In the genomic region with DNA sequence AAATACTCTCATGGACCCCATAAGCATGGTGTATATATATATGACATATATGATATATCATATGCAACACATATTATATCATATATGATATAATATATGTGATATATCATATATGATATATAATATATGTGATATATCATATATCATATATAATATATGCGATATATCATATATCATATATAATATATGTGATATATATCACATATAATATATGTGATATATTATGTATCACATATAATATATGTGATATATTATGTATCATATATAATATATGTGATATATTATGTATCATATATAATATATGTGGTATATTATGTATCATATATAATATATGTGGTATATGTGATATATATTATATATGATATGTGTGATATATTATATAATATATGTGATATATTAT, we compare ENCODE assay signal across 23 cellular contexts. TPM values are rescaled to one million over a fixed set of nuclear protein-coding genes. Genes with fewer than 3 reads are reported as not detected.
DNase-seq lines count a peak whose midpoint lies in the region; ATAC-seq, FAIRE-seq and TF ChIP-seq lines count a peak whose summit lies in the region.
"Had no signal": no experiment of that assay in that cellular context is flagged by ENCODE, and none has a peak within 500 bp of the region (broad histone marks: within the 10 kb centered on the region; RNA-seq: fewer than 3 reads in every experiment).

No MANE protein-coding gene starts in this region.

- FAIRE-seq in colon (lab: Jason Lieb, UNC) (peak; percentile 73), kidney (lab: Jason Lieb, UNC) (peak; percentile 95)
- FAIRE-seq: D721Med, GM12891, GM18507 had no signal

- H3K9me3 ChIP-seq in HEK293 (ENCODE audit: control insufficient read depth, insufficient read depth, low read depth, low read length) (no peaks in the 10 kb centered on the region), kidney (ENCODE audit: control insufficient read depth in 1 of 2, low read length in 2 of 2) (peaks cover 0 to 5% of the 10 kb centered on the region in 2 donors), smooth muscle cell (replicated peaks; ENCODE audit: low read depth) (peaks cover 4% of the 10 kb centered on the region), uterus (no peaks in the 10 kb centered on the region)

- 36% methylated on average over 1 of the region's 1 CpG for WGBS in smooth muscle cell (ENCODE audit: low lambda C conversion rate)

- TF ChIP-seq CTCF in HEK293 (tag by site-specific recombination; IDR thresholded peaks at IDR 0.05) (no peak), kidney (IDR thresholded peaks at IDR 0.05; ENCODE audit: borderline replicate concordance, extremely low read depth, insufficient read depth) (no peak), RWPE1 (conservative IDR thresholded peaks at IDR 0.05; ENCODE audit: low read depth) (no peak), smooth muscle cell (IDR thresholded peaks at IDR 0.05; ENCODE audit: borderline replicate concordance, insufficient read depth, poor library complexity, severe bottlenecking) (no peak), uterus (IDR thresholded peaks at IDR 0.05) (no peak)

- no peaks in the 10 kb centered on the region for H4K20me1 ChIP-seq in smooth muscle cell (ENCODE audit: low read depth)
- H4K20me1 ChIP-seq: BLaER1 treated with 17β-estradiol and CSF1 and Interleukin-3, amounts not matched to agents 10 nM and 100 nM had no signal

- no peak for TF ChIP-seq POLR2A in uterus (IDR thresholded peaks at IDR 0.05)

- H3K4me3 ChIP-seq in HEK293 (ENCODE audit: low read depth, low read length), result no peak overlapping the region
- H3K4me3 ChIP-seq in kidney (ENCODE audit: low read length in 2 of 2), result no peak overlapping the region
- H3K4me3 ChIP-seq in smooth muscle cell, result no peak overlapping the region
- no peak overlapping the region for H3K4me3 ChIP-seq in uterus
- H3K4me3 ChIP-seq: BLaER1 treated with 17β-estradiol and CSF1 and Interleukin-3, amounts not matched to agents 10 nM and 100 nM; GM23338 had no signal

- intact Hi-C loops in kidney (cut with DNase I), result no loop called here
- intact Hi-C loops in uterus (cut with DNase I; ENCODE audit: low total_unique reads), result no loop called here

- H3F3A ChIP-seq in smooth muscle cell (ENCODE audit: low read depth), result no peaks in the 10 kb centered on the region

- H3K4me2 ChIP-seq in smooth muscle cell, result no peak overlapping the region
- H3K4me2 ChIP-seq: BLaER1 treated with 17β-estradiol and CSF1 and Interleukin-3, amounts not matched to agents 10 nM and 100 nM; GM23338 had no signal

- H2AFZ ChIP-seq in smooth muscle cell (ENCODE audit: low read depth), result no peak overlapping the region
- H2AFZ ChIP-seq: GM23338 had no signal

- no peak for ATAC-seq in GM19467 (IDR thresholded peaks at IDR 0.05; ENCODE audit: unreplicated experiment)
- ATAC-seq: GM23338, HCT116 had no signal

- no peak overlapping the region for H3K27ac ChIP-seq in HEK293 (ENCODE audit: extremely low read depth, low read depth, low read length)
- no peak overlapping the region for H3K27ac ChIP-seq in kidney (ENCODE audit: low read depth in 2 of 2, low read length in 2 of 2)
- H3K27ac ChIP-seq in RWPE1, result no peak overlapping the region
- H3K27ac ChIP-seq in smooth muscle cell (ENCODE audit: low read depth), result no peak overlapping the region
- no peak overlapping the region for H3K27ac ChIP-seq in uterus
- H3K27ac ChIP-seq: BLaER1 treated with 17β-estradiol and CSF1 and Interleukin-3, amounts not matched to agents 10 nM and 100 nM had no signal

- H3K9ac ChIP-seq in kidney (ENCODE audit: low read length in 2 of 2) (no peak overlapping the region), smooth muscle cell (ENCODE audit: low read depth) (no peak overlapping the region)
- H3K9ac ChIP-seq: BLaER1 treated with 17β-estradiol and CSF1 and Interleukin-3, amounts not matched to agents 10 nM and 100 nM had no signal

- CTCF ChIA-PET in HEK293 (lab: Yijun Ruan, JAX), result interaction anchor here (0.9 kb wide), 1 partner anchor 470 kb away, joined by 3 read pairs; no protein-coding TSS in a partner anchor
- CTCF ChIA-PET in RWPE1 (lab: Yijun Ruan, JAX), result no interaction called here

- no peaks in the 10 kb centered on the region for H3K27me3 ChIP-seq in smooth muscle cell (ENCODE audit: low read depth)
- no peaks in the 10 kb centered on the region for H3K27me3 ChIP-seq in uterus
- H3K27me3 ChIP-seq: BLaER1 treated with 17β-estradiol and CSF1 and Interleukin-3, amounts not matched to agents 10 nM and 100 nM had no signal

- H3K4me1 ChIP-seq in HEK293 (ENCODE audit: control insufficient read depth, insufficient read depth, low read length), result no peaks in the 10 kb centered on the region
- no peaks in the 10 kb centered on the region for H3K4me1 ChIP-seq in kidney (ENCODE audit: control insufficient read depth in 1 of 2, insufficient read depth in 1 of 2, low read depth in 1 of 2, low read length in 2 of 2)
- H3K4me1 ChIP-seq in smooth muscle cell (ENCODE audit: low read depth), result no peaks in the 10 kb centered on the region
- no peaks in the 10 kb centered on the region for H3K4me1 ChIP-seq in uterus

- POLR2A ChIA-PET in HEK293 (lab: Yijun Ruan, JAX) (interaction anchor here (0.6 kb wide), 1 partner anchor 9 kb away, joined by 5 read pairs; no protein-coding TSS in a partner anchor), RWPE1 (lab: Yijun Ruan, JAX; ENCODE audit: low non-redundant PET) (no interaction called here)

- DNase-seq in kidney (no peak), RWPE1 (ENCODE audit: low spot score) (no peak), smooth muscle cell (lab: John Stamatoyannopoulos, UW; ENCODE audit: unreplicated experiment) (no peak), uterus (no peak)
- DNase-seq: CD4-positive, alpha-beta T cell; CD8-positive, alpha-beta memory T cell; DMS 273 treated with DMSO at 0.1 percent for 48 hours; DMS79; EL; GF-D8; H9; HFFc6 had no signal

- H3K36me3 ChIP-seq in HEK293 (ENCODE audit: control insufficient read depth in 2 of 2, insufficient read depth in 1 of 2, low read length in 2 of 2) (no peaks in the 10 kb centered on the region), kidney (ENCODE audit: control insufficient read depth in 1 of 2, insufficient read depth in 2 of 2, low read length in 2 of 2) (no peaks in the 10 kb centered on the region), smooth muscle cell (ENCODE audit: low read depth) (no peaks in the 10 kb centered on the region), uterus (no peaks in the 10 kb centered on the region)
- H3K36me3 ChIP-seq: BLaER1 treated with 17β-estradiol and CSF1 and Interleukin-3, amounts not matched to agents 10 nM and 100 nM had no signal

- no peaks in the 10 kb centered on the region for H3K79me2 ChIP-seq in smooth muscle cell (ENCODE audit: low read depth)

TF ChIP-seq in HEK293, 187 proteins besides CTCF, POLR2A, EP300 and RAD21:
- peak; percentile 20; the same call in 1 of the 2 replicates for TF ChIP-seq ZNF623 (tag by site-specific recombination; IDR thresholded peaks at IDR 0.05)
- TF ChIP-seq ZNF521 (tag by site-specific recombination; IDR thresholded peaks at IDR 0.05), result no peak

RNA-seq across cellular contexts. Expression of gene MAPK3, which starts 21.9 kb away (rescaled TPM):
- total RNA-seq in kidney (77.7 TPM), smooth muscle cell (34.4 and 60.3 TPM in 2 replicates), uterus (100 to 1,000 TPM in 1 of 4 donors, 10 to 100 TPM in 3; 19.9 to 143 (median 39.4) TPM)
- polyA plus RNA-seq in kidney (ENCODE audit: insufficient read depth, low read depth, low replicate concordance) (90.0 TPM), smooth muscle cell (20.3 and 22.3 TPM in 2 replicates)

RNA-seq across cellular contexts. Expression of gene GDPD3, which starts 31.6 kb away (rescaled TPM):
- total RNA-seq in kidney (3.6 TPM), smooth muscle cell (0.85 TPM in 1 of 2 replicates, not detected in the other), uterus (10 to 100 TPM in 1 of 4 donors, 1 to 10 TPM in 2, not detected in 1; 1.4 to 16.7 (median 2.3) TPM)
- polyA plus RNA-seq in kidney (ENCODE audit: insufficient read depth, low read depth, low replicate concordance) (17.7 TPM), smooth muscle cell (13.4 and 17.1 TPM in 2 replicates)
- total RNA-seq: H4 had no signal
- polyA plus RNA-seq: CD14-positive monocyte; CD8-positive, alpha-beta memory T cell had no signal

RNA-seq across cellular contexts. Expression of gene CORO1A, which starts 38.5 kb away (rescaled TPM):
- total RNA-seq in kidney, result 69.3 TPM
- polyA plus RNA-seq in kidney (ENCODE audit: insufficient read depth, low read depth, low replicate concordance), result 8.0 TPM
- total RNA-seq in smooth muscle cell, result 4.3 and 5.1 TPM in 2 replicates
- 5.6 and 6.3 TPM in 2 replicates for polyA plus RNA-seq in smooth muscle cell
- total RNA-seq in uterus, result 10 to 100 TPM; 12.7 to 30.5 (median 18.2) TPM

RNA-seq across cellular contexts. Expression of gene BOLA2B, which starts 48.5 kb away (rescaled TPM):
- total RNA-seq in kidney (77.6 TPM), smooth muscle cell (229 and 338 TPM in 2 replicates), uterus (10 to 100 TPM in 2 of 4 donors, 1 to 10 TPM in 1, not detected in 1; 4.7 to 34.1 (median 27.5) TPM)
- polyA plus RNA-seq in kidney (ENCODE audit: insufficient read depth, low read depth, low replicate concordance) (177 TPM), smooth muscle cell (148 and 163 TPM in 2 replicates)

RNA-seq across cellular contexts. Expression of gene SLX1A, which starts 48.8 kb away (rescaled TPM):
- total RNA-seq in kidney (51.3 TPM), smooth muscle cell (3.7 and 55.1 TPM in 2 replicates), uterus (100 to 1,000 TPM in 1 of 4 donors, 10 to 100 TPM in 3; 10.6 to 142 (median 41.0) TPM)
- polyA plus RNA-seq in kidney (ENCODE audit: insufficient read depth, low read depth, low replicate concordance) (35.4 TPM), smooth muscle cell (90.0 and 95.5 TPM in 2 replicates)
